In the genomic region with DNA sequence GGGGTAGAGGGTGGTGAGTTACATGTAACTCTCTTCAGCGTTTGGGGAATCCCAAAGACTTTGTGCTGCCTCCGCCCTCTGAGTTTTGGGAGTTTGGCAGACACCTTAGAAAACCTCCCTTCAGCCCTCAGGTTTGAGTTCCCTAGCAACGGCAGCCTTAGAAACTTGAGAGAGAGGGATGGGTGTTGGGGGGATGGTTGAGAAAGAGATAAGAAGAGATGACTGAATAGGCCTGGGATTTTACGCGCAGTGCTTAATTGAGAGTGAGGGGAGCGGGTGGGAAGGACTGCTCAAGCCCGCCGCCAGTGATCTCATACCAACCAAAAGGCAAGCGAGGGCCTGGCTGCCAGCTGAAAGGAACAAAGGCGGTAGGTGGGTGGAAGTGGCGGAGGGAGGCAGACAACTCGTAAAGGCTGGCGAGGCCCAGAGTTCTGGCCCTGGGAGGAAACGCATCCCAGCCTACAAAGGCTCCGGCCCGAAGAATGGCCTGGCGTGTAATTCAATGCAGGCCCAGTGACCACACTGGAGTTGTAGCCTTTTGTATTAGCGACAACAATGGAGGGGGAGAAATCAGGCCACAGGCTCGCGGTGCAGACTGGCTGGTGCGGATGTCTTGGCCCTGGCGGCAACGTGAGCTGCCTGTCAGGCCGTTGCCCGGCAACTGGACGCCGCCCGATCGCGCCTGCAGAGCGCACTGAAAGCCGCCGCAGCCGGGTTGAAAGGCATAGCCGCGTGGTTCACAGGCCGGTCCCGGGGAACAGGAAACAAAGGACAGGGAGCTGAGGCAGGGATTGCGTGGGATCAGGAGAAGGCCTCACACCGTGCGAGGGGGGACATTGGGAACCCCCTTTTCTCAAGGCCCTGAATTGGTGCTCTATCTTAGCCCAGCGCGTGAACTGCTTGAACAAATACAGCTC, we compare ENCODE assay signal across 2 cellular contexts.
A peak's percentile ranks its signal among the peaks of the same experiment; 100 is the strongest.
TF ChIP-seq lines count a peak whose summit lies in the region.

No MANE protein-coding gene starts in this region.

TF ChIP-seq in SK-N-SH treated with all-trans-retinoic acid at 6 μM for 48 hours, 23 proteins besides CTCF, POLR2A, EP300 and RAD21 (continued from another document):
- TF ChIP-seq OSR1 (CRISPR knock-in tag; IDR thresholded peaks at IDR 0.05) (no peak), TCF4 (CRISPR knock-in tag; IDR thresholded peaks at IDR 0.05; ENCODE audit: borderline replicate concordance) (no peak), GLIS3 (CRISPR knock-in tag; IDR thresholded peaks at IDR 0.05) (no peak), ZNF565 (CRISPR knock-in tag; conservative IDR thresholded peaks at IDR 0.05; ENCODE audit: low read depth) (no peak), PPARA (CRISPR knock-in tag; IDR thresholded peaks at IDR 0.05; ENCODE audit: borderline replicate concordance) (no peak), ZC3H10 (CRISPR knock-in tag; IDR thresholded peaks at IDR 0.05) (no peak), ZFP30 (CRISPR knock-in tag; IDR thresholded peaks at IDR 0.05) (no peak), BACH2 (CRISPR knock-in tag; IDR thresholded peaks at IDR 0.05; ENCODE audit: borderline replicate concordance) (no peak)
- TF ChIP-seq, protein P1, sequence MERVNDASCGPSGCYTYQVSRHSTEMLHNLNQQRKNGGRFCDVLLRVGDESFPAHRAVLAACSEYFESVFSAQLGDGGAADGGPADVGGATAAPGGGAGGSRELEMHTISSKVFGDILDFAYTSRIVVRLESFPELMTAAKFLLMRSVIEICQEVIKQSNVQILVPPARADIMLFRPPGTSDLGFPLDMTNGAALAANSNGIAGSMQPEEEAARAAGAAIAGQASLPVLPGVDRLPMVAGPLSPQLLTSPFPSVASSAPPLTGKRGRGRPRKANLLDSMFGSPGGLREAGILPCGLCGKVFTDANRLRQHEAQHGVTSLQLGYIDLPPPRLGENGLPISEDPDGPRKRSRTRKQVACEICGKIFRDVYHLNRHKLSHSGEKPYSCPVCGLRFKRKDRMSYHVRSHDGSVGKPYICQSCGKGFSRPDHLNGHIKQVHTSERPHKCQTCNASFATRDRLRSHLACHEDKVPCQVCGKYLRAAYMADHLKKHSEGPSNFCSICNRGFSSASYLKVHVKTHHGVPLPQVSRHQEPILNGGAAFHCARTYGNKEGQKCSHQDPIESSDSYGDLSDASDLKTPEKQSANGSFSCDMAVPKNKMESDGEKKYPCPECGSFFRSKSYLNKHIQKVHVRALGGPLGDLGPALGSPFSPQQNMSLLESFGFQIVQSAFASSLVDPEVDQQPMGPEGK (CRISPR knock-in tag; IDR thresholded peaks at IDR 0.05; ENCODE audit: borderline replicate concordance) = no peak
- TF ChIP-seq, protein P2, sequence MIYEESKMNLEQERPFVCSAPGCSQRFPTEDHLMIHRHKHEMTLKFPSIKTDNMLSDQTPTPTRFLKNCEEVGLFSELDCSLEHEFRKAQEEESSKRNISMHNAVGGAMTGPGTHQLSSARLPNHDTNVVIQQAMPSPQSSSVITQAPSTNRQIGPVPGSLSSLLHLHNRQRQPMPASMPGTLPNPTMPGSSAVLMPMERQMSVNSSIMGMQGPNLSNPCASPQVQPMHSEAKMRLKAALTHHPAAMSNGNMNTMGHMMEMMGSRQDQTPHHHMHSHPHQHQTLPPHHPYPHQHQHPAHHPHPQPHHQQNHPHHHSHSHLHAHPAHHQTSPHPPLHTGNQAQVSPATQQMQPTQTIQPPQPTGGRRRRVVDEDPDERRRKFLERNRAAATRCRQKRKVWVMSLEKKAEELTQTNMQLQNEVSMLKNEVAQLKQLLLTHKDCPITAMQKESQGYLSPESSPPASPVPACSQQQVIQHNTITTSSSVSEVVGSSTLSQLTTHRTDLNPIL (CRISPR knock-in tag; IDR thresholded peaks at IDR 0.05; ENCODE audit: low read depth) = no peak
- TF ChIP-seq, protein P3, sequence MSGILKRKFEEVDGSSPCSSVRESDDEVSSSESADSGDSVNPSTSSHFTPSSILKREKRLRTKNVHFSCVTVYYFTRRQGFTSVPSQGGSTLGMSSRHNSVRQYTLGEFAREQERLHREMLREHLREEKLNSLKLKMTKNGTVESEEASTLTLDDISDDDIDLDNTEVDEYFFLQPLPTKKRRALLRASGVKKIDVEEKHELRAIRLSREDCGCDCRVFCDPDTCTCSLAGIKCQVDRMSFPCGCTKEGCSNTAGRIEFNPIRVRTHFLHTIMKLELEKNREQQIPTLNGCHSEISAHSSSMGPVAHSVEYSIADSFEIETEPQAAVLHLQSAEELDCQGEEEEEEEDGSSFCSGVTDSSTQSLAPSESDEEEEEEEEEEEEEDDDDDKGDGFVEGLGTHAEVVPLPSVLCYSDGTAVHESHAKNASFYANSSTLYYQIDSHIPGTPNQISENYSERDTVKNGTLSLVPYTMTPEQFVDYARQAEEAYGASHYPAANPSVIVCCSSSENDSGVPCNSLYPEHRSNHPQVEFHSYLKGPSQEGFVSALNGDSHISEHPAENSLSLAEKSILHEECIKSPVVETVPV (CRISPR knock-in tag; IDR thresholded peaks at IDR 0.05) = no peak
TF ChIP-seq in SK-N-SH treated with all-trans-retinoic acid at 6 μM for 48 hours: peak in this region for 0.

TF ChIP-seq in H1, 55 proteins besides CTCF, POLR2A, EP300 and RAD21 (continues in another document):
- TF ChIP-seq SP2 (IDR thresholded peaks at IDR 0.05; ENCODE audit: low read length) (no peak), KDM1A (IDR thresholded peaks at IDR 0.05; ENCODE audit: borderline replicate concordance, low read length) (peak; percentile 82; the same call in 1 of the 2 replicates), POU5F1 (IDR thresholded peaks at IDR 0.05; ENCODE audit: low read depth, low read length) (no peak), JUN (IDR thresholded peaks at IDR 0.05; ENCODE audit: low read depth, low read length) (no peak), RXRA (IDR thresholded peaks at IDR 0.05; ENCODE audit: insufficient read depth, low read depth, low read length) (no peak), TAF7 (optimal IDR thresholded peaks at IDR 0.05; ENCODE audit: borderline replicate concordance, low read depth, low read length) (peak; percentile 24), CBX8 (IDR thresholded peaks at IDR 0.05; ENCODE audit: borderline replicate concordance, low read depth, low read length) (no peak), YY1 (IDR thresholded peaks at IDR 0.05; ENCODE audit: low read depth, low read length) (peak; percentile 68), SP1 (IDR thresholded peaks at IDR 0.05; ENCODE audit: low read depth, low read length) (peak; percentile 9; the same call in 1 of the 2 replicates), JUND (IDR thresholded peaks at IDR 0.05; ENCODE audit: low read length) (no peak), SRF (IDR thresholded peaks at IDR 0.05; ENCODE audit: low read depth, low read length) (no peak), TEAD4 (IDR thresholded peaks at IDR 0.05; ENCODE audit: low read depth, low read length) (no peak), SAP30 (IDR thresholded peaks at IDR 0.05; ENCODE audit: insufficient read depth, insufficient replicate concordance, low read length) (peak; percentile 34), NANOG (IDR thresholded peaks at IDR 0.05; ENCODE audit: insufficient read depth, low read depth, low read length, poor library complexity, severe bottlenecking) (peak; percentile 20), SIN3A (conservative IDR thresholded peaks at IDR 0.05 in 1 of 2, IDR thresholded peaks at IDR 0.05 in 1 of 2; ENCODE audit: low read depth in 1 of 2, low read length in 2 of 2) (peak; percentile 79 to 99; a peak in 3 of 4 replicates), RBBP5 (IDR thresholded peaks at IDR 0.05; ENCODE audit: borderline replicate concordance, low read depth, low read length) (0 out of 2 replicates have a peak, but pooled peaks have one; percentile 90), TAF1 (IDR thresholded peaks at IDR 0.05; ENCODE audit: low read depth, low read length) (peak; percentile 60), PHF8 (conservative IDR thresholded peaks at IDR 0.05; ENCODE audit: low read depth, low read length) (0 out of 2 replicates have a peak, but pooled peaks have one; percentile 30), SP4 (IDR thresholded peaks at IDR 0.05; ENCODE audit: low read length) (no peak), ASH2L (IDR thresholded peaks at IDR 0.05; ENCODE audit: low read length) (peak; percentile 96), CBX5 (IDR thresholded peaks at IDR 0.05; ENCODE audit: low read depth, low read length) (no peak)
- TF ChIP-seq, protein P4, sequence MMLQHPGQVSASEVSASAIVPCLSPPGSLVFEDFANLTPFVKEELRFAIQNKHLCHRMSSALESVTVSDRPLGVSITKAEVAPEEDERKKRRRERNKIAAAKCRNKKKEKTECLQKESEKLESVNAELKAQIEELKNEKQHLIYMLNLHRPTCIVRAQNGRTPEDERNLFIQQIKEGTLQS (IDR thresholded peaks at IDR 0.05; ENCODE audit: insufficient read depth, low read depth, low read length) = no peak
- TF ChIP-seq, protein P5, sequence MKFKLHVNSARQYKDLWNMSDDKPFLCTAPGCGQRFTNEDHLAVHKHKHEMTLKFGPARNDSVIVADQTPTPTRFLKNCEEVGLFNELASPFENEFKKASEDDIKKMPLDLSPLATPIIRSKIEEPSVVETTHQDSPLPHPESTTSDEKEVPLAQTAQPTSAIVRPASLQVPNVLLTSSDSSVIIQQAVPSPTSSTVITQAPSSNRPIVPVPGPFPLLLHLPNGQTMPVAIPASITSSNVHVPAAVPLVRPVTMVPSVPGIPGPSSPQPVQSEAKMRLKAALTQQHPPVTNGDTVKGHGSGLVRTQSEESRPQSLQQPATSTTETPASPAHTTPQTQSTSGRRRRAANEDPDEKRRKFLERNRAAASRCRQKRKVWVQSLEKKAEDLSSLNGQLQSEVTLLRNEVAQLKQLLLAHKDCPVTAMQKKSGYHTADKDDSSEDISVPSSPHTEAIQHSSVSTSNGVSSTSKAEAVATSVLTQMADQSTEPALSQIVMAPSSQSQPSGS (IDR thresholded peaks at IDR 0.05; ENCODE audit: low read length) = 0 out of 2 replicates have a peak, but pooled peaks have one; percentile 21
- TF ChIP-seq, protein P6, sequence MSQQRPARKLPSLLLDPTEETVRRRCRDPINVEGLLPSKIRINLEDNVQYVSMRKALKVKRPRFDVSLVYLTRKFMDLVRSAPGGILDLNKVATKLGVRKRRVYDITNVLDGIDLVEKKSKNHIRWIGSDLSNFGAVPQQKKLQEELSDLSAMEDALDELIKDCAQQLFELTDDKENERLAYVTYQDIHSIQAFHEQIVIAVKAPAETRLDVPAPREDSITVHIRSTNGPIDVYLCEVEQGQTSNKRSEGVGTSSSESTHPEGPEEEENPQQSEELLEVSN (IDR thresholded peaks at IDR 0.05) = peak; percentile 80
- TF ChIP-seq, protein P7, sequence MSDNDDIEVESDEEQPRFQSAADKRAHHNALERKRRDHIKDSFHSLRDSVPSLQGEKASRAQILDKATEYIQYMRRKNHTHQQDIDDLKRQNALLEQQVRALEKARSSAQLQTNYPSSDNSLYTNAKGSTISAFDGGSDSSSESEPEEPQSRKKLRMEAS (IDR thresholded peaks at IDR 0.05) = peak; percentile 92
- TF ChIP-seq, protein P8, sequence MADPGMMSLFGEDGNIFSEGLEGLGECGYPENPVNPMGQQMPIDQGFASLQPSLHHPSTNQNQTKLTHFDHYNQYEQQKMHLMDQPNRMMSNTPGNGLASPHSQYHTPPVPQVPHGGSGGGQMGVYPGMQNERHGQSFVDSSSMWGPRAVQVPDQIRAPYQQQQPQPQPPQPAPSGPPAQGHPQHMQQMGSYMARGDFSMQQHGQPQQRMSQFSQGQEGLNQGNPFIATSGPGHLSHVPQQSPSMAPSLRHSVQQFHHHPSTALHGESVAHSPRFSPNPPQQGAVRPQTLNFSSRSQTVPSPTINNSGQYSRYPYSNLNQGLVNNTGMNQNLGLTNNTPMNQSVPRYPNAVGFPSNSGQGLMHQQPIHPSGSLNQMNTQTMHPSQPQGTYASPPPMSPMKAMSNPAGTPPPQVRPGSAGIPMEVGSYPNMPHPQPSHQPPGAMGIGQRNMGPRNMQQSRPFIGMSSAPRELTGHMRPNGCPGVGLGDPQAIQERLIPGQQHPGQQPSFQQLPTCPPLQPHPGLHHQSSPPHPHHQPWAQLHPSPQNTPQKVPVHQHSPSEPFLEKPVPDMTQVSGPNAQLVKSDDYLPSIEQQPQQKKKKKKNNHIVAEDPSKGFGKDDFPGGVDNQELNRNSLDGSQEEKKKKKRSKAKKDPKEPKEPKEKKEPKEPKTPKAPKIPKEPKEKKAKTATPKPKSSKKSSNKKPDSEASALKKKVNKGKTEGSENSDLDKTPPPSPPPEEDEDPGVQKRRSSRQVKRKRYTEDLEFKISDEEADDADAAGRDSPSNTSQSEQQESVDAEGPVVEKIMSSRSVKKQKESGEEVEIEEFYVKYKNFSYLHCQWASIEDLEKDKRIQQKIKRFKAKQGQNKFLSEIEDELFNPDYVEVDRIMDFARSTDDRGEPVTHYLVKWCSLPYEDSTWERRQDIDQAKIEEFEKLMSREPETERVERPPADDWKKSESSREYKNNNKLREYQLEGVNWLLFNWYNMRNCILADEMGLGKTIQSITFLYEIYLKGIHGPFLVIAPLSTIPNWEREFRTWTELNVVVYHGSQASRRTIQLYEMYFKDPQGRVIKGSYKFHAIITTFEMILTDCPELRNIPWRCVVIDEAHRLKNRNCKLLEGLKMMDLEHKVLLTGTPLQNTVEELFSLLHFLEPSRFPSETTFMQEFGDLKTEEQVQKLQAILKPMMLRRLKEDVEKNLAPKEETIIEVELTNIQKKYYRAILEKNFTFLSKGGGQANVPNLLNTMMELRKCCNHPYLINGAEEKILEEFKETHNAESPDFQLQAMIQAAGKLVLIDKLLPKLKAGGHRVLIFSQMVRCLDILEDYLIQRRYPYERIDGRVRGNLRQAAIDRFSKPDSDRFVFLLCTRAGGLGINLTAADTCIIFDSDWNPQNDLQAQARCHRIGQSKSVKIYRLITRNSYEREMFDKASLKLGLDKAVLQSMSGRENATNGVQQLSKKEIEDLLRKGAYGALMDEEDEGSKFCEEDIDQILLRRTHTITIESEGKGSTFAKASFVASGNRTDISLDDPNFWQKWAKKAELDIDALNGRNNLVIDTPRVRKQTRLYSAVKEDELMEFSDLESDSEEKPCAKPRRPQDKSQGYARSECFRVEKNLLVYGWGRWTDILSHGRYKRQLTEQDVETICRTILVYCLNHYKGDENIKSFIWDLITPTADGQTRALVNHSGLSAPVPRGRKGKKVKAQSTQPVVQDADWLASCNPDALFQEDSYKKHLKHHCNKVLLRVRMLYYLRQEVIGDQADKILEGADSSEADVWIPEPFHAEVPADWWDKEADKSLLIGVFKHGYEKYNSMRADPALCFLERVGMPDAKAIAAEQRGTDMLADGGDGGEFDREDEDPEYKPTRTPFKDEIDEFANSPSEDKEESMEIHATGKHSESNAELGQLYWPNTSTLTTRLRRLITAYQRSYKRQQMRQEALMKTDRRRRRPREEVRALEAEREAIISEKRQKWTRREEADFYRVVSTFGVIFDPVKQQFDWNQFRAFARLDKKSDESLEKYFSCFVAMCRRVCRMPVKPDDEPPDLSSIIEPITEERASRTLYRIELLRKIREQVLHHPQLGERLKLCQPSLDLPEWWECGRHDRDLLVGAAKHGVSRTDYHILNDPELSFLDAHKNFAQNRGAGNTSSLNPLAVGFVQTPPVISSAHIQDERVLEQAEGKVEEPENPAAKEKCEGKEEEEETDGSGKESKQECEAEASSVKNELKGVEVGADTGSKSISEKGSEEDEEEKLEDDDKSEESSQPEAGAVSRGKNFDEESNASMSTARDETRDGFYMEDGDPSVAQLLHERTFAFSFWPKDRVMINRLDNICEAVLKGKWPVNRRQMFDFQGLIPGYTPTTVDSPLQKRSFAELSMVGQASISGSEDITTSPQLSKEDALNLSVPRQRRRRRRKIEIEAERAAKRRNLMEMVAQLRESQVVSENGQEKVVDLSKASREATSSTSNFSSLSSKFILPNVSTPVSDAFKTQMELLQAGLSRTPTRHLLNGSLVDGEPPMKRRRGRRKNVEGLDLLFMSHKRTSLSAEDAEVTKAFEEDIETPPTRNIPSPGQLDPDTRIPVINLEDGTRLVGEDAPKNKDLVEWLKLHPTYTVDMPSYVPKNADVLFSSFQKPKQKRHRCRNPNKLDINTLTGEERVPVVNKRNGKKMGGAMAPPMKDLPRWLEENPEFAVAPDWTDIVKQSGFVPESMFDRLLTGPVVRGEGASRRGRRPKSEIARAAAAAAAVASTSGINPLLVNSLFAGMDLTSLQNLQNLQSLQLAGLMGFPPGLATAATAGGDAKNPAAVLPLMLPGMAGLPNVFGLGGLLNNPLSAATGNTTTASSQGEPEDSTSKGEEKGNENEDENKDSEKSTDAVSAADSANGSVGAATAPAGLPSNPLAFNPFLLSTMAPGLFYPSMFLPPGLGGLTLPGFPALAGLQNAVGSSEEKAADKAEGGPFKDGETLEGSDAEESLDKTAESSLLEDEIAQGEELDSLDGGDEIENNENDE (IDR thresholded peaks at IDR 0.05; ENCODE audit: insufficient replicate concordance, low read length) = no peak
